17 cellular contexts compared by ENCODE assay signal in genomic region chr9:129156163-129156562, GRCh38.
"Had no signal": no experiment of that assay in that cellular context is flagged by ENCODE, and none has a peak within 500 bp of the region (broad histone marks: within the 10 kb centered on the region; RNA-seq: fewer than 3 reads in every experiment).

No MANE protein-coding gene starts in this region.

- H3K27ac ChIP-seq: coronary artery, dorsolateral prefrontal cortex, esophagus muscularis mucosa, foreskin keratinocyte, gastroesophageal sphincter, heart left ventricle, hepatocyte, left lung, lower lobe of right lung had no signal

- H2AFZ ChIP-seq: hepatocyte had no signal

- H3K4me3 ChIP-seq: coronary artery, dorsolateral prefrontal cortex, esophagus muscularis mucosa, gastroesophageal sphincter, heart left ventricle, hepatocyte, left lung, lower lobe of right lung had no signal

- ATAC-seq: foreskin keratinocyte, gastroesophageal sphincter, heart left ventricle, left cardiac atrium, left lung, lower lobe of right lung had no signal

- H3K4me1 ChIP-seq: foreskin keratinocyte, gastroesophageal sphincter, heart left ventricle, left lung, lower lobe of right lung had no signal

- H3K27me3 ChIP-seq: dorsolateral prefrontal cortex, esophagus muscularis mucosa, foreskin keratinocyte, gastroesophageal sphincter, heart left ventricle, hepatocyte, left lung had no signal

- H3K79me2 ChIP-seq: hepatocyte had no signal

- DNase-seq: dermis blood vessel endothelial cell; dorsolateral prefrontal cortex; effector CD4-positive, alpha-beta T cell; effector memory CD4-positive, alpha-beta T cell; foreskin keratinocyte; heart left ventricle; hypothalamus; left cardiac atrium; left lung; left ventricle myocardium superior; lower lobe of right lung; mesenchymal stem cell; midbrain had no signal

- H3K9me3 ChIP-seq: esophagus muscularis mucosa, gastroesophageal sphincter, heart left ventricle, left lung, lower lobe of right lung had no signal

- H3K4me2 ChIP-seq: hepatocyte had no signal
